ENCODE assay signal across 7 cellular contexts in the genomic region with DNA sequence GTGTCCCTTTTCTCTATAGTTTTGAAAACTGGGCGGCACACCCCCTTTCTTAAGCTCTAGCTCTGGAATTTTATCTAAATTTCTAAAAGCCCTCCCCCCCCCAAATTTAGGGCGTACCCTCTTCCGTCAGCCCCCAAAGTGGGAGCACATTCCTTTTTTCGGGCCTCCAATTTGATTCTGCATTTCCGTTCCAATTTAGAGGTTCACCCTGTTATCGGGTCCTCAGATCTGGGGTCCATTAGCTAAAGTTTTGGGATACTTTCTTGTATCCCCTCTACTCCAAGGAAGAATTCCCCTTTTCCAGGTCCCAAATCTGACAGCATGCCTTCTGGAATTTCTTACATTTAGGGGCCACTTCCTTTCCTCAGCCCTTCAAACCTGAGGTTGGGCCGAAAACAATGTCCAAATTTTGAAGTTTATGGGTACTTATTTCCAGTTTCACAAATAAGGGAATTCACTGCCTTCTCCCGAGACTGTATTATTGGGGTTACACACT. TPM values are rescaled to one million over a fixed set of nuclear protein-coding genes. Genes with fewer than 3 reads are reported as not detected.
A peak's percentile ranks its signal among the peaks of the same experiment; 100 is the strongest.
DNase-seq lines count a peak whose midpoint lies in the region; ATAC-seq and FAIRE-seq lines count a peak whose summit lies in the region.

No MANE protein-coding gene starts in this region.

- H3K27ac Mint-ChIP-seq in activated T-helper 2 cell treated with anti-CD3 and anti-CD28 coated beads, Interferon-gamma antibody, Interleukin-2, Interleukin-4, amounts not matched to agents 10 μg/mL and 5 μg/mL and 100 μg/mL, durations not matched to agents 14 hours and 24 hours and 36 hours = peak overlapping the region; percentile 87
- peak overlapping the region; percentile 85 to 96 for H3K27ac Mint-ChIP-seq in stimulated activated naive CD8-positive, alpha-beta T cell treated with anti-CD3 and anti-CD28 coated beads, Interleukin-15, amount 100 ng/mL, for 72 hours

- peaks cover 7% of the 10 kb centered on the region for H3K9me3 Mint-ChIP-seq in activated T-helper 2 cell treated with anti-CD3 and anti-CD28 coated beads, Interferon-gamma antibody, Interleukin-2, Interleukin-4, amounts not matched to agents 10 μg/mL and 5 μg/mL and 100 μg/mL, durations not matched to agents 14 hours and 24 hours and 36 hours
- H3K9me3 Mint-ChIP-seq in stimulated activated naive CD8-positive, alpha-beta T cell treated with anti-CD3 and anti-CD28 coated beads, Interleukin-15, amount 100 ng/mL, for 72 hours = peaks cover 6 to 8% of the 10 kb centered on the region in 2 donors

- peaks cover 10% of the 10 kb centered on the region for H3K27me3 ChIP-seq in iPS-15b (ENCODE audit: control insufficient read depth, insufficient read depth, low read length)

- no peak for ATAC-seq in stimulated activated naive CD8-positive, alpha-beta T cell treated with anti-CD3 and anti-CD28 coated beads, Interleukin-15, amount 100 ng/mL, for 72 hours

- DNase-seq in HT-29 (ENCODE audit: low spot score) = peak; percentile 20
- DNase-seq in activated T-helper 2 cell treated with anti-CD3 and anti-CD28 coated beads, Interferon-gamma antibody, Interleukin-2, Interleukin-4, amounts not matched to agents 10 μg/mL and 5 μg/mL and 100 μg/mL, durations not matched to agents 14 hours and 24 hours and 36 hours (ENCODE audit: low spot score) = no peak
- no peak for DNase-seq in stimulated activated naive CD8-positive, alpha-beta T cell treated with anti-CD3 and anti-CD28 coated beads, Interleukin-15, amount 100 ng/mL, for 72 hours
- no peak for DNase-seq in HTR-8/SVneo (ENCODE audit: insufficient read length, low spot score)
- no peak for DNase-seq in NCI-H1048 (lab: John Stamatoyannopoulos, UW)
- no peak for DNase-seq in stimulated activated CD4-positive, alpha-beta T cell treated with anti-CD3 and anti-CD28 coated beads, Interleukin-15, amount 100 ng/mL, for 24 hours

- no peak for FAIRE-seq in HTR-8/SVneo (lab: Jason Lieb, UNC)

- H3K9me3 ChIP-seq in iPS-15b (ENCODE audit: control insufficient read depth, insufficient read depth, low read length) = no peaks in the 10 kb centered on the region

- peaks cover 35% of the 10 kb centered on the region for H3K36me3 Mint-ChIP-seq in activated T-helper 2 cell treated with anti-CD3 and anti-CD28 coated beads, Interferon-gamma antibody, Interleukin-2, Interleukin-4, amounts not matched to agents 10 μg/mL and 5 μg/mL and 100 μg/mL, durations not matched to agents 14 hours and 24 hours and 36 hours (ENCODE audit: low read depth)

- H3K4me3 ChIP-seq in iPS-15b (ENCODE audit: low read depth, low read length) = peak overlapping the region; percentile 67

- H3K27me3 Mint-ChIP-seq in activated T-helper 2 cell treated with anti-CD3 and anti-CD28 coated beads, Interferon-gamma antibody, Interleukin-2, Interleukin-4, amounts not matched to agents 10 μg/mL and 5 μg/mL and 100 μg/mL, durations not matched to agents 14 hours and 24 hours and 36 hours (ENCODE audit: low read depth) = no peaks in the 10 kb centered on the region
- no peaks in the 10 kb centered on the region for H3K27me3 Mint-ChIP-seq in stimulated activated naive CD8-positive, alpha-beta T cell treated with anti-CD3 and anti-CD28 coated beads, Interleukin-15, amount 100 ng/mL, for 72 hours

- peaks cover 48% of the 10 kb centered on the region for H3K4me1 Mint-ChIP-seq in activated T-helper 2 cell treated with anti-CD3 and anti-CD28 coated beads, Interferon-gamma antibody, Interleukin-2, Interleukin-4, amounts not matched to agents 10 μg/mL and 5 μg/mL and 100 μg/mL, durations not matched to agents 14 hours and 24 hours and 36 hours (ENCODE audit: low read depth)
- peaks cover 64% of the 10 kb centered on the region for H3K4me1 Mint-ChIP-seq in stimulated activated naive CD8-positive, alpha-beta T cell treated with anti-CD3 and anti-CD28 coated beads, Interleukin-15, amount 100 ng/mL, for 72 hours

- H3K4me1 ChIP-seq in iPS-15b (ENCODE audit: control insufficient read depth, insufficient read depth, low read length) = peaks cover 20% of the 10 kb centered on the region

- H3K36me3 ChIP-seq in iPS-15b (ENCODE audit: control insufficient read depth, insufficient read depth, low read length) = peaks cover 4% of the 10 kb centered on the region

- peak overlapping the region; percentile 88 for H3K4me3 Mint-ChIP-seq in activated T-helper 2 cell treated with anti-CD3 and anti-CD28 coated beads, Interferon-gamma antibody, Interleukin-2, Interleukin-4, amounts not matched to agents 10 μg/mL and 5 μg/mL and 100 μg/mL, durations not matched to agents 14 hours and 24 hours and 36 hours (ENCODE audit: low read depth)
- peak overlapping the region; percentile 86 to 93 for H3K4me3 Mint-ChIP-seq in stimulated activated naive CD8-positive, alpha-beta T cell treated with anti-CD3 and anti-CD28 coated beads, Interleukin-15, amount 100 ng/mL, for 72 hours

- H3K9ac ChIP-seq in iPS-15b (ENCODE audit: low read depth, low read length) = peak overlapping the region; percentile 61

- intact Hi-C loops in activated T-helper 2 cell treated with anti-CD3 and anti-CD28 coated beads, Interferon-gamma antibody, Interleukin-2, Interleukin-4, amounts not matched to agents 10 μg/mL and 5 μg/mL and 100 μg/mL, durations not matched to agents 14 hours and 24 hours and 36 hours (cut with micrococcal nuclease) = loop anchor here (5.0 to 10.0 kb wide), 3 partner anchors 155 to 1778 kb away; a partner anchor contains a TSS

RNA-seq across cellular contexts. Expression of a gene that starts 0.8 kb away (rescaled TPM):
- 39.0 and 47.2 TPM in 2 replicates for total RNA-seq in HT-29 (2014; rRNA removed; shearing (Covaris generic))
- total RNA-seq in activated T-helper 2 cell treated with anti-CD3 and anti-CD28 coated beads, Interferon-gamma antibody, Interleukin-2, Interleukin-4, amounts not matched to agents 10 μg/mL and 5 μg/mL and 100 μg/mL, durations not matched to agents 14 hours and 24 hours and 36 hours = 55.1 and 64.3 TPM in 2 replicates

RNA-seq across cellular contexts. Expression of a gene that starts 30.6 kb away (rescaled TPM):
- 390 and 396 TPM in 2 replicates for total RNA-seq in HT-29 (2014; rRNA removed; shearing (Covaris generic))
- 358 and 360 TPM in 2 replicates for total RNA-seq in activated T-helper 2 cell treated with anti-CD3 and anti-CD28 coated beads, Interferon-gamma antibody, Interleukin-2, Interleukin-4, amounts not matched to agents 10 μg/mL and 5 μg/mL and 100 μg/mL, durations not matched to agents 14 hours and 24 hours and 36 hours
